In the genomic region with DNA sequence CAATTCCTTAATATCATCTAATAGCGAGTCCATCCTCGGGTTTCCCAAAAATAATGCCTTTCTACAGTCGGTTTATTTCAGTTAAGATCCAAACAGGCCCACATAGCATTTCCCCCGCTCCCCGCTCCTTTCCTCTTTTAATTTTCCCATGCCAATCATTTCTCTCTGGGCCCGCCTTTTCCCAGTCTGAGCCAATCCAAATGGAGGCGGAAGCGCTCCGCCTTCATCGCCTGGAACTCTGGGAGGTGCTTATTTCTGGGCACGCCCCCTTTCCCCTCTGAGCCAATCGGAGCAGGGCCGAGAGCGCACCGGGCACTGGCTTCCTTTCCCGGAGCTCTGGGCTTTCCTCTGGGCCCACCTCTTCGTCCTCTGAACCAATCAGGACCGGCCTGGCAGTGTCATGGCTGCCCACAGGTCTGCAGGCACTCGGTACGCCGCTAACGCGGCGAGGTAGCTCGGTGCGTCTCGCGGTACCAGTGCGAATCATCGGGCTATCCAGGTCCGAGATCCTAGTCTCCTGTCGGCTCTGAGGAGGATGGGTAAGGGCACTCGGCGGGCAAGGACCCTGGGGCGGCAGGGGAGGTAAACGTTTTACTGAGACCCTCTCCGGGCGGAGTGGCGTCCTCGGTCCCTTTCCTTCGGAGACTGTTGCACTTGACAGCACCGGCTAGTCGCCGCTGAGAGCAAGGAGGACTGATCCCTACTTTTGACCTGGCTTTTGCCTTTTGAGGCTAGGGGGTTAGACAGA, we compare ENCODE assay signal across 8 cellular contexts. TPM values are rescaled to one million over a fixed set of nuclear protein-coding genes. Genes with fewer than 3 reads are reported as not detected.
DNase-seq lines count a peak whose midpoint lies in the region; ATAC-seq and TF ChIP-seq lines count a peak whose summit lies in the region.
"Not testable (repeated sequence)": the region's sequence is repeated elsewhere in the genome, so short reads cannot be mapped to it uniquely, and the experiment has no call there.

A gene with protein sequence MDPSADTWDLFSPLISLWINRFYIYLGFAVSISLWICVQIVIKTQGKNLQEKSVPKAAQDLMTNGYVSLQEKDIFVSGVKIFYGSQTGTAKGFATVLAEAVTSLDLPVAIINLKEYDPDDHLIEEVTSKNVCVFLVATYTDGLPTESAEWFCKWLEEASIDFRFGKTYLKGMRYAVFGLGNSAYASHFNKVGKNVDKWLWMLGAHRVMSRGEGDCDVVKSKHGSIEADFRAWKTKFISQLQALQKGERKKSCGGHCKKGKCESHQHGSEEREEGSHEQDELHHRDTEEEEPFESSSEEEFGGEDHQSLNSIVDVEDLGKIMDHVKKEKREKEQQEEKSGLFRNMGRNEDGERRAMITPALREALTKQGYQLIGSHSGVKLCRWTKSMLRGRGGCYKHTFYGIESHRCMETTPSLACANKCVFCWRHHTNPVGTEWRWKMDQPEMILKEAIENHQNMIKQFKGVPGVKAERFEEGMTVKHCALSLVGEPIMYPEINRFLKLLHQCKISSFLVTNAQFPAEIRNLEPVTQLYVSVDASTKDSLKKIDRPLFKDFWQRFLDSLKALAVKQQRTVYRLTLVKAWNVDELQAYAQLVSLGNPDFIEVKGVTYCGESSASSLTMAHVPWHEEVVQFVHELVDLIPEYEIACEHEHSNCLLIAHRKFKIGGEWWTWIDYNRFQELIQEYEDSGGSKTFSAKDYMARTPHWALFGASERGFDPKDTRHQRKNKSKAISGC (plus strand): TSS at position 390 of the 748 bp plus-strand sequence. CDS start 146 bp downstream, at position 536.

- H3F3A ChIP-seq in SU-DHL-6 (ENCODE audit: insufficient read depth), result not testable (repeated sequence)

- peak within 1 kb of the TSS; percentile 98 for H3K27ac Mint-ChIP-seq in activated naive CD8-positive, alpha-beta T cell treated with anti-CD3 and anti-CD28 coated beads, Interleukin-2, amount 10 ng/mL, durations not matched to agents 7 days and 5 days
- H3K27ac Mint-ChIP-seq in osteocyte (ENCODE audit: unreplicated experiment), result peak within 1 kb of the TSS; percentile 98

- H3K36me3 ChIP-seq in SU-DHL-6 (ENCODE audit: low read length), result peaks cover 17% of the 10 kb centered on the region
- not testable (repeated sequence) for H3K36me3 ChIP-seq in thymus (ENCODE audit: control insufficient read depth, insufficient read depth)

- not testable (repeated sequence) for H3K27me3 ChIP-seq in SU-DHL-6 (ENCODE audit: low read length); thymus (ENCODE audit: control insufficient read depth, insufficient read depth)

- H3K27ac ChIP-seq in SU-DHL-6 (ENCODE audit: low read depth, low read length) (peak within 1 kb of the TSS; percentile 58), thymus (ENCODE audit: low read depth) (peak within 1 kb of the TSS; percentile 77)

- peak within 1 kb of the TSS; percentile 76 for H3K4me3 ChIP-seq in SU-DHL-6 (ENCODE audit: insufficient read depth, low read length, poor library complexity, severe bottlenecking)
- H3K4me3 ChIP-seq in thymus (ENCODE audit: low read length), result peak within 1 kb of the TSS; percentile 68

- not testable (repeated sequence) for H3K9me2 ChIP-seq in SU-DHL-6 (replicated peaks; ENCODE audit: insufficient read depth, low read length)

- not testable (repeated sequence) for H3K9me3 Mint-ChIP-seq in activated naive CD8-positive, alpha-beta T cell treated with anti-CD3 and anti-CD28 coated beads, Interleukin-2, amount 10 ng/mL, durations not matched to agents 7 days and 5 days; osteocyte (ENCODE audit: unreplicated experiment)

- peak within 1 kb of the TSS; percentile 87 for H3K9ac ChIP-seq in SU-DHL-6 (ENCODE audit: low read length)

- POLR2A ChIA-PET in activated naive CD8-positive, alpha-beta T cell treated with anti-CD3 and anti-CD28 coated beads, Interleukin-2, amount 10 ng/mL, durations not matched to agents 7 days and 5 days (lab: Charles Lee), result interaction anchor here (0.9 to 2.9 kb wide), 5 partner anchors 76 to 1015 kb away, joined by 4 to 21 read pairs (median 6); a partner anchor contains a TSS

- not testable (repeated sequence) for H4K20me1 ChIP-seq in SU-DHL-6 (ENCODE audit: low read depth, low read length)

- peak within 1 kb of the TSS; percentile 90 for H2AFZ ChIP-seq in SU-DHL-6 (ENCODE audit: low read depth, low read length, severe bottlenecking)

- not testable (repeated sequence) for H3K4me1 ChIP-seq in thymus (ENCODE audit: control insufficient read depth, insufficient read depth, low read length)

- intact Hi-C loops in head of caudate nucleus (cut with DNase I), result loop anchor here (10.0 kb wide), 1 partner anchor 72 kb away; a partner anchor contains a TSS

- H3K79me2 ChIP-seq in SU-DHL-6 (ENCODE audit: insufficient read depth, low read length), result peaks cover 40% of the 10 kb centered on the region

- WGBS in thymus, result under 1% methylated on average over 44 of the region's 44 CpGs

- H3K9me3 ChIP-seq in SU-DHL-6 (ENCODE audit: insufficient read depth, low read length); thymus (ENCODE audit: control insufficient read depth): not testable (repeated sequence)

- peak; percentile 67 for DNase-seq in GM10266 (ENCODE audit: extremely low spot score)
- peak; percentile 95 for DNase-seq in NCI-H128 (lab: John Stamatoyannopoulos, UW; ENCODE audit: unreplicated experiment)
- peak; percentile 94 for DNase-seq in activated naive CD8-positive, alpha-beta T cell treated with anti-CD3 and anti-CD28 coated beads, Interleukin-2, amount 10 ng/mL, durations not matched to agents 7 days and 5 days
- peak; percentile 95 to 100 (median 99) for DNase-seq in head of caudate nucleus
- peak; percentile 99 for DNase-seq in osteocyte (ENCODE audit: extremely low spot score, unreplicated experiment)

- peak within 1 kb of the TSS; percentile 98 for H3K4me3 Mint-ChIP-seq in activated naive CD8-positive, alpha-beta T cell treated with anti-CD3 and anti-CD28 coated beads, Interleukin-2, amount 10 ng/mL, durations not matched to agents 7 days and 5 days
- peak within 1 kb of the TSS; percentile 100 for H3K4me3 Mint-ChIP-seq in osteocyte (ENCODE audit: unreplicated experiment)

- TF ChIP-seq CTCF in GM10266 (IDR thresholded peaks at IDR 0.05; ENCODE audit: control insufficient read depth, insufficient read depth, low read depth, missing control alignments); SU-DHL-6 (IDR thresholded peaks at IDR 0.05; ENCODE audit: insufficient read depth, low read length, poor library complexity, severe bottlenecking); osteocyte (IDR thresholded peaks at IDR 0.05): not testable (repeated sequence)

- peak within 1 kb of the TSS; percentile 82 for H3K4me2 ChIP-seq in SU-DHL-6 (ENCODE audit: low read depth, low read length, poor library complexity, severe bottlenecking)

- peaks cover 12% of the 10 kb centered on the region for H3K36me3 Mint-ChIP-seq in activated naive CD8-positive, alpha-beta T cell treated with anti-CD3 and anti-CD28 coated beads, Interleukin-2, amount 10 ng/mL, durations not matched to agents 7 days and 5 days
- H3K36me3 Mint-ChIP-seq in osteocyte (ENCODE audit: unreplicated experiment), result peaks cover 13% of the 10 kb centered on the region

- peak; percentile 87 for ATAC-seq in HG02678 (IDR thresholded peaks at IDR 0.05; ENCODE audit: unreplicated experiment)
- ATAC-seq in activated naive CD8-positive, alpha-beta T cell treated with anti-CD3 and anti-CD28 coated beads, Interleukin-2, amount 10 ng/mL, durations not matched to agents 7 days and 5 days (ENCODE audit: low read depth), result peak; percentile 94

- peaks cover 22% of the 10 kb centered on the region for H3K4me1 Mint-ChIP-seq in activated naive CD8-positive, alpha-beta T cell treated with anti-CD3 and anti-CD28 coated beads, Interleukin-2, amount 10 ng/mL, durations not matched to agents 7 days and 5 days
- H3K4me1 Mint-ChIP-seq in osteocyte (ENCODE audit: unreplicated experiment), result peaks cover 16% of the 10 kb centered on the region

- H3K27me3 Mint-ChIP-seq in activated naive CD8-positive, alpha-beta T cell treated with anti-CD3 and anti-CD28 coated beads, Interleukin-2, amount 10 ng/mL, durations not matched to agents 7 days and 5 days; osteocyte (ENCODE audit: unreplicated experiment): not testable (repeated sequence)

RNA-seq across cellular contexts. Expression of the gene that starts here (rescaled TPM):
- total RNA-seq in activated naive CD8-positive, alpha-beta T cell treated with anti-CD3 and anti-CD28 coated beads, Interleukin-2, amount 10 ng/mL, durations not matched to agents 7 days and 5 days, result 10 to 100 TPM; 15.5 to 17.1 TPM
- 16.3 and 17.2 TPM in 2 replicates for total RNA-seq in osteocyte
- 11.2 TPM for polyA plus RNA-seq in thymus

Comparison
In these comparisons a context has a peak if more than half of its experiments do, and no peak if none do; other contexts are left out.
1. Peak in every context shown above with its lines: DNase-seq, ATAC-seq, H3K4me3 ChIP-seq and H3K27ac ChIP-seq.